Comparison of ENCODE assay signal across 1 cellular context in the genomic region with DNA sequence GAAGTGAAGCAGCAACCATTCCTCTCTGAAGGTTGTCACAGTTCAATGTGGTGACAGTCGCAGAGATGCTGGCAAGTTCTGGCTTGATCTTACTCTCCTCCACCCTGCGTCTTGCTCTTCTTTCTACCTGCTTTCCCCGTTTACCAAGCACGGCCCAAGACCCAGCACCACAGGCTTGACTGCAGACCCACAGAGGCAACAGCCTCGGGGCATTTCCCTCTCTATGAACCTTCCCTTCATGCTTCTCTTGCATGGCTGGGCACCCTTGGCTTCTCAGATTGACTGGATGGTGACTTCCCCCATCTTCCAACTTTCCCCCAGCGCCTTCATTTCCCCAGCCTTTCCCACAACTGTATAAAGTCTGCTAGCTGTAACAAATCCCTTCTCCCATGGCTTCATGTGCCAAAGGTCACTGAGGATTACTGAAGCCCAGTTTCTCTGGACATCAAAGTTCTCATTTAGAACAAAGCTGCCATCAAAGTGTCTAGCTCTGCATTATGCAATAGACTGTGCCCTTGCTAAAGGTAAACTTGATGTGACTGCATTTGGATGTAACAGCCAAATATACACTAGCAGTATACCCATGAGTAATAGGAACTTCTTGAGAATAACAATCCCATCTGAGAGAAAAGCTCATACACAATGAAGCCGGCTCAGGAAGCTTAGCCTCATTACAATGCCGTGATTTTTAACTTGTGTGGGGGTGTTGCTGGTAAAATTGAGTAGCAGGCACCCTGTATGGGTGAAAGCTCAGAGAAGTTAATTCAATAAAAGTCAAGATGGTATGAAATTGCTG.
TF ChIP-seq lines count a peak whose summit lies in the region.

No MANE protein-coding gene starts in this region.

TF ChIP-seq in HepG2, 621 proteins besides CTCF, POLR2A, EP300 and RAD21 (continued from another document and continues in another):
- TF ChIP-seq ZHX2 (IDR thresholded peaks at IDR 0.05; ENCODE audit: low read depth) (peak; percentile 87), ZHX2 (CRISPR knock-in tag; IDR thresholded peaks at IDR 0.05; ENCODE audit: borderline replicate concordance) (no peak), JDP2 (CRISPR knock-in tag; IDR thresholded peaks at IDR 0.05; ENCODE audit: borderline replicate concordance) (no peak; the same call in 1 of the 2 replicates), CHD2 (IDR thresholded peaks at IDR 0.05; ENCODE audit: low read depth, low read length) (no peak), ELF3 (CRISPR knock-in tag; IDR thresholded peaks at IDR 0.05) (peak; percentile 92), NONO (IDR thresholded peaks at IDR 0.05) (no peak), NONO (CRISPR knock-in tag; conservative IDR thresholded peaks at IDR 0.05) (peak; percentile 64; the same call in 1 of the 2 replicates), RXRB (CRISPR knock-in tag; IDR thresholded peaks at IDR 0.05; ENCODE audit: borderline replicate concordance) (peak; percentile 99), ONECUT2 (CRISPR knock-in tag; IDR thresholded peaks at IDR 0.05) (no peak), HNF4A (CRISPR knock-in tag; IDR thresholded peaks at IDR 0.05) (peak; percentile 99), ZNF746 (CRISPR knock-in tag; IDR thresholded peaks at IDR 0.05) (peak; percentile 83), AHDC1 (CRISPR knock-in tag; IDR thresholded peaks at IDR 0.05; ENCODE audit: borderline replicate concordance) (peak; percentile 99), CBX2 (IDR thresholded peaks at IDR 0.05; ENCODE audit: low read depth, low read length) (no peak), CBX2 (CRISPR knock-in tag; IDR thresholded peaks at IDR 0.05; ENCODE audit: low read depth) (no peak), ZGPAT (CRISPR knock-in tag; IDR thresholded peaks at IDR 0.05) (peak; percentile 99), ZNF180 (CRISPR knock-in tag; IDR thresholded peaks at IDR 0.05; ENCODE audit: borderline replicate concordance, low read depth) (no peak), DMTF1 (CRISPR knock-in tag; IDR thresholded peaks at IDR 0.05) (no peak), SRY (CRISPR knock-in tag; IDR thresholded peaks at IDR 0.05) (no peak; the same call in 1 of the 2 replicates), ZNF337 (CRISPR knock-in tag; IDR thresholded peaks at IDR 0.05; ENCODE audit: borderline replicate concordance, low read depth) (no peak; the same call in 1 of the 2 replicates), MYNN (CRISPR knock-in tag; IDR thresholded peaks at IDR 0.05; ENCODE audit: low read depth) (no peak), GPN1 (CRISPR knock-in tag; IDR thresholded peaks at IDR 0.05; ENCODE audit: borderline replicate concordance) (no peak), SP5 (CRISPR knock-in tag; IDR thresholded peaks at IDR 0.05; ENCODE audit: borderline replicate concordance, low read depth) (peak; percentile 67), ZNF367 (CRISPR knock-in tag; IDR thresholded peaks at IDR 0.05; ENCODE audit: borderline replicate concordance) (no peak), STAG1 (CRISPR knock-in tag; IDR thresholded peaks at IDR 0.05) (peak; percentile 38; the same call in 1 of the 2 replicates), RFX3 (CRISPR knock-in tag; IDR thresholded peaks at IDR 0.05) (peak; percentile 47; the same call in 1 of the 2 replicates), U2AF2 (IDR thresholded peaks at IDR 0.05; ENCODE audit: low read depth, low read length) (no peak), ZNF138 (CRISPR knock-in tag; IDR thresholded peaks at IDR 0.05; ENCODE audit: low read depth) (no peak), KDM5B (CRISPR knock-in tag; IDR thresholded peaks at IDR 0.05; ENCODE audit: borderline replicate concordance) (no peak), ZNF7 (CRISPR knock-in tag; IDR thresholded peaks at IDR 0.05) (peak; percentile 71; the same call in 1 of the 2 replicates), MAFK (conservative IDR thresholded peaks at IDR 0.05 in 1 of 2, IDR thresholded peaks at IDR 0.05 in 1 of 2; ENCODE audit: low read length in 2 of 2) (peak; percentile 47 to 55), NFE2 (CRISPR knock-in tag; IDR thresholded peaks at IDR 0.05) (no peak), JUND (CRISPR knock-in tag; IDR thresholded peaks at IDR 0.05) (peak; percentile 57; the same call in 1 of the 2 replicates), KDM3A (CRISPR knock-in tag; IDR thresholded peaks at IDR 0.05; ENCODE audit: low read depth) (peak; percentile 95; the same call in 1 of the 2 replicates), TBX3 (IDR thresholded peaks at IDR 0.05; ENCODE audit: borderline replicate concordance) (peak; percentile 62; the same call in 1 of the 2 replicates), NBN (conservative IDR thresholded peaks at IDR 0.05) (no peak), PPARG (CRISPR knock-in tag; conservative IDR thresholded peaks at IDR 0.05) (peak; percentile 98)
- TF ChIP-seq, protein P1, sequence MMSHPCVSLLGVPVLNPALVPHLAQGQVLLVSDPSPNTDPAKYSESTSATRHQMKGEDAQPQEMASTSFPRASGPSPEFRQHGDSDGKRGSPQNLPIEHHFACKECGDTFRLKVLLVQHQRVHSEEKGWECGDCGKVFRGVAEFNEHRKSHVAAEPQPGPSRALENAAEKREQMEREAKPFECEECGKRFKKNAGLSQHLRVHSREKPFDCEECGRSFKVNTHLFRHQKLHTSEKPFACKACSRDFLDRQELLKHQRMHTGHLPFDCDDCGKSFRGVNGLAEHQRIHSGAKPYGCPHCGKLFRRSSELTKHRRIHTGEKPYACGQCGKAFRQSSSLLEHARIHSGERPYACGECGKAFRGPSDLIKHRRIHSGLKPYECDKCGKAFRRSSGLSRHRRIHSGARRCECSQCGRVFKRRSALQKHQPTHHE (CRISPR knock-in tag; IDR thresholded peaks at IDR 0.05; ENCODE audit: borderline replicate concordance): no peak
- TF ChIP-seq, protein P2, sequence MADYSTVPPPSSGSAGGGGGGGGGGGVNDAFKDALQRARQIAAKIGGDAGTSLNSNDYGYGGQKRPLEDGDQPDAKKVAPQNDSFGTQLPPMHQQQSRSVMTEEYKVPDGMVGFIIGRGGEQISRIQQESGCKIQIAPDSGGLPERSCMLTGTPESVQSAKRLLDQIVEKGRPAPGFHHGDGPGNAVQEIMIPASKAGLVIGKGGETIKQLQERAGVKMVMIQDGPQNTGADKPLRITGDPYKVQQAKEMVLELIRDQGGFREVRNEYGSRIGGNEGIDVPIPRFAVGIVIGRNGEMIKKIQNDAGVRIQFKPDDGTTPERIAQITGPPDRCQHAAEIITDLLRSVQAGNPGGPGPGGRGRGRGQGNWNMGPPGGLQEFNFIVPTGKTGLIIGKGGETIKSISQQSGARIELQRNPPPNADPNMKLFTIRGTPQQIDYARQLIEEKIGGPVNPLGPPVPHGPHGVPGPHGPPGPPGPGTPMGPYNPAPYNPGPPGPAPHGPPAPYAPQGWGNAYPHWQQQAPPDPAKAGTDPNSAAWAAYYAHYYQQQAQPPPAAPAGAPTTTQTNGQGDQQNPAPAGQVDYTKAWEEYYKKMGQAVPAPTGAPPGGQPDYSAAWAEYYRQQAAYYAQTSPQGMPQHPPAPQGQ (CRISPR knock-in tag; IDR thresholded peaks at IDR 0.05; ENCODE audit: borderline replicate concordance): no peak
